In genomic region chr2:110114007-110114591, GRCh38 we compare ENCODE assay signal across 8 cellular contexts. TPM values are rescaled to one million over a fixed set of nuclear protein-coding genes. Genes with fewer than 3 reads are reported as not detected.
A peak's percentile ranks its signal among the peaks of the same experiment; 100 is the strongest.
DNase-seq lines count a peak whose midpoint lies in the region; ATAC-seq, FAIRE-seq and TF ChIP-seq lines count a peak whose summit lies in the region.

No MANE protein-coding gene starts in this region.

- FAIRE-seq in RCC 7860 (lab: Jason Lieb, UNC) = no peak

- H3K27me3 ChIP-seq in foreskin keratinocyte = no peaks in the 10 kb centered on the region

- H3K27ac ChIP-seq in foreskin keratinocyte = peak overlapping the region; percentile 89

- DNase-seq in NCI-H1105 treated with DMSO at 0.1 percent for 48 hours (lab: John Stamatoyannopoulos, UW) (peak; percentile 22), NCI-H1105 (lab: John Stamatoyannopoulos, UW) (no peak), RCC 7860 (ENCODE audit: low spot score) (peak; percentile 77), foreskin keratinocyte (peak; percentile 49 to 63), pons (ENCODE audit: low spot score) (no peak), retina (no peak)
- no peak for DNase-seq in stimulated activated naive CD8-positive, alpha-beta T cell treated with anti-CD3 and anti-CD28 coated beads, Interleukin-15, Interleukin-2, amounts not matched to agents 100 U/mL and 50 U/mL, for 24 hours

- ATAC-seq in foreskin keratinocyte (peak; percentile 77), HG02852 (IDR thresholded peaks at IDR 0.05; ENCODE audit: unreplicated experiment) (no peak)
- ATAC-seq in stimulated activated naive CD8-positive, alpha-beta T cell treated with anti-CD3 and anti-CD28 coated beads, Interleukin-15, Interleukin-2, amounts not matched to agents 100 U/mL and 50 U/mL, for 24 hours = peak; percentile 38

- peak; percentile 66 for TF ChIP-seq CTCF in foreskin keratinocyte (conservative IDR thresholded peaks at IDR 0.05)

- H3K4me1 ChIP-seq in foreskin keratinocyte = peaks cover 13% of the 10 kb centered on the region

RNA-seq across cellular contexts. Expression of gene MALL, which starts 1.5 kb away (rescaled TPM):
- 76.8 and 94.5 TPM in 2 replicates for total RNA-seq in foreskin keratinocyte
- polyA plus RNA-seq in foreskin keratinocyte = 56.1 and 66.0 TPM in 2 replicates

Comparison
In these comparisons a context has a peak if more than half of its experiments do, and no peak if none do; other contexts are left out.
1. DNase-seq: peak in NCI-H1105 treated with DMSO at 0.1 percent for 48 hours (single experiment), RCC 7860 (single experiment) and foreskin keratinocyte (2 of 2); none in NCI-H1105 (single experiment), stimulated activated naive CD8-positive, alpha-beta T cell treated with anti-CD3 and anti-CD28 coated beads, Interleukin-15, Interleukin-2, amounts not matched to agents 100 U/mL and 50 U/mL, for 24 hours (single experiment), pons (single experiment) and retina (single experiment).